ENCODE assay signal across 10 cellular contexts in genomic region chr15:41965441-41966413, GRCh38. TPM values are rescaled to one million over a fixed set of nuclear protein-coding genes. Genes with fewer than 3 reads are reported as not detected.
A peak's percentile ranks its signal among the peaks of the same experiment; 100 is the strongest.
DNase-seq lines count a peak whose midpoint lies in the region; ATAC-seq, FAIRE-seq and TF ChIP-seq lines count a peak whose summit lies in the region.
"Had no signal": no experiment of that assay in that cellular context is flagged by ENCODE, and none has a peak within 500 bp of the region (broad histone marks: within the 10 kb centered on the region; RNA-seq: fewer than 3 reads in every experiment).

No MANE protein-coding gene starts in this region.

- TF ChIP-seq EP300 in stomach (IDR thresholded peaks at IDR 0.05): no peak

- H2AFZ ChIP-seq in IMR-90 (replicated peaks; ENCODE audit: low read length, poor library complexity): no peak overlapping the region

- peaks cover 69% of the 10 kb centered on the region for H3K4me1 Mint-ChIP-seq in activated T-helper 1 cell treated with anti-CD3 and anti-CD28 coated beads, Interleukin-12 subunit alpha, Interleukin-12 subunit beta, Interleukin-2, Interleukin-4 antibody, amounts not matched to agents 30 ng/mL and 10 ng/mL and 1 ng/mL, durations not matched to agents 14 hours and 24 hours and 36 hours (ENCODE audit: low read depth)

- in situ Hi-C loops in IMR-90 (cut with MboI; ENCODE audit: low sequenced_read_pairs) (no loop called here), HAP-1 (cut with MboI; ENCODE audit: low sequenced_read_pairs) (no loop called here)

- BruUV-seq in IMR-90 (replicated peaks; lab: Mats Ljungman, UMichigan): no TSS peak

- H3K36me3 ChIP-seq in IMR-90 (ENCODE audit: control insufficient read depth, insufficient read depth, low read length): no peaks in the 10 kb centered on the region
- no peaks in the 10 kb centered on the region for H3K36me3 ChIP-seq in stomach
- H3K36me3 ChIP-seq in kidney (ENCODE audit: control insufficient read depth in 1 of 2, insufficient read depth in 2 of 2, low read length in 2 of 2): no peaks in the 10 kb centered on the region
- H3K36me3 ChIP-seq in HAP-1 (replicated peaks): no peaks in the 10 kb centered on the region

- no peak overlapping the region for H3K9ac ChIP-seq in IMR-90 (ENCODE audit: low read depth, low read length)
- no peak overlapping the region for H3K9ac ChIP-seq in kidney (ENCODE audit: low read length in 2 of 2)

- H3K27ac Mint-ChIP-seq in activated T-helper 1 cell treated with anti-CD3 and anti-CD28 coated beads, Interleukin-12 subunit alpha, Interleukin-12 subunit beta, Interleukin-2, Interleukin-4 antibody, amounts not matched to agents 30 ng/mL and 10 ng/mL and 1 ng/mL, durations not matched to agents 14 hours and 24 hours and 36 hours: peak overlapping the region; percentile 24

- TF ChIP-seq CTCF in IMR-90 (conservative IDR thresholded peaks at IDR 0.05; ENCODE audit: low read depth, low read length): no peak
- TF ChIP-seq CTCF in stomach (IDR thresholded peaks at IDR 0.05): no peak
- TF ChIP-seq CTCF in kidney (IDR thresholded peaks at IDR 0.05; ENCODE audit: borderline replicate concordance, extremely low read depth, insufficient read depth): no peak

- H4K20me1 ChIP-seq in IMR-90 (ENCODE audit: insufficient read depth, low read length): peaks cover 3% of the 10 kb centered on the region; the same call in 1 of the 2 replicates

- H3K4me2 ChIP-seq in IMR-90 (ENCODE audit: low read depth, low read length): peak overlapping the region; percentile 7; the same call in 1 of the 2 replicates

- no peak overlapping the region for H2BK20ac ChIP-seq in IMR-90 (ENCODE audit: low read depth, low read length)

- no peak overlapping the region; the same call in 1 of the 2 replicates for H2BK120ac ChIP-seq in IMR-90 (ENCODE audit: low read depth, low read length)

- dilution Hi-C loops in IMR-90 (cut with HindIII; ENCODE audit: low sequenced_read_pairs, unreplicated experiment): no loop called here

- H3K9me3 Mint-ChIP-seq in activated T-helper 1 cell treated with anti-CD3 and anti-CD28 coated beads, Interleukin-12 subunit alpha, Interleukin-12 subunit beta, Interleukin-2, Interleukin-4 antibody, amounts not matched to agents 30 ng/mL and 10 ng/mL and 1 ng/mL, durations not matched to agents 14 hours and 24 hours and 36 hours: no peaks in the 10 kb centered on the region

- POLR2A ChIA-PET in IMR-90 (lab: Charles Lee; ENCODE audit: unreplicated experiment): interaction anchor here (0.5 kb wide), 1 partner anchor 129 kb away, joined by 4 read pairs; no protein-coding TSS in a partner anchor

- FAIRE-seq in kidney (lab: Jason Lieb, UNC): no peak

- H3K4me3 Mint-ChIP-seq in activated T-helper 1 cell treated with anti-CD3 and anti-CD28 coated beads, Interleukin-12 subunit alpha, Interleukin-12 subunit beta, Interleukin-2, Interleukin-4 antibody, amounts not matched to agents 30 ng/mL and 10 ng/mL and 1 ng/mL, durations not matched to agents 14 hours and 24 hours and 36 hours: no peak overlapping the region

- H3K23ac ChIP-seq in IMR-90 (ENCODE audit: low read depth, low read length): 0 out of 2 replicates have a peak overlapping the region, but pooled peaks have one; percentile 24

- no peak overlapping the region for H3K4me3 ChIP-seq in IMR-90 (ENCODE audit: insufficient read depth, low read depth, low read length)
- H3K4me3 ChIP-seq in right cardiac atrium (ENCODE audit: low read length): no peak overlapping the region
- no peak overlapping the region for H3K4me3 ChIP-seq in stomach
- no peak overlapping the region for H3K4me3 ChIP-seq in kidney (ENCODE audit: low read length in 2 of 2)
- H3K4me3 ChIP-seq in HAP-1: no peak overlapping the region

- peak overlapping the region; percentile 57 for H2AK9ac ChIP-seq in IMR-90 (replicated peaks; ENCODE audit: low read depth, low read length, poor library complexity)

- H4K5ac ChIP-seq in IMR-90 (ENCODE audit: low read depth, low read length): no peak overlapping the region

- no CpG with 5 or more reads among the region's 15 CpGs for WGBS in IMR-90 (ENCODE audit: extremely low coverage in 2 of 2, insufficient read length in 1 of 2), 2 experiments
- 58% methylated on average over 15 of the region's 15 CpGs for WGBS in right cardiac atrium
- WGBS in stomach, 5 donors: 73 to 91% (median 80%) methylated on average over 14 to 15 of the region's 15 CpGs

- H3K9me1 ChIP-seq in IMR-90 (ENCODE audit: insufficient read depth, low read length): peaks cover 15% of the 10 kb centered on the region

- H3K9me3 ChIP-seq in IMR-90 (ENCODE audit: control insufficient read depth, insufficient read depth, low read length) (no peaks in the 10 kb centered on the region), right cardiac atrium (ENCODE audit: control insufficient read depth, low read length) (no peaks in the 10 kb centered on the region), stomach (no peaks in the 10 kb centered on the region), kidney (ENCODE audit: control insufficient read depth in 1 of 2, low read length in 2 of 2) (no peaks in the 10 kb centered on the region), HAP-1 (no peaks in the 10 kb centered on the region)

- no peaks in the 10 kb centered on the region for H3K27me3 ChIP-seq in IMR-90 (ENCODE audit: control insufficient read depth, insufficient read depth, low read length)
- H3K27me3 ChIP-seq in right cardiac atrium (ENCODE audit: control insufficient read depth, insufficient read depth): no peaks in the 10 kb centered on the region
- no peaks in the 10 kb centered on the region for H3K27me3 ChIP-seq in stomach
- no peaks in the 10 kb centered on the region for H3K27me3 ChIP-seq in HAP-1 (ENCODE audit: low read depth)

- DNase-seq in IMR-90: peak; percentile 41
- no peak for DNase-seq in activated T-helper 1 cell treated with anti-CD3 and anti-CD28 coated beads, Interleukin-12 subunit alpha, Interleukin-12 subunit beta, Interleukin-2, Interleukin-4 antibody, amounts not matched to agents 30 ng/mL and 10 ng/mL and 1 ng/mL, durations not matched to agents 14 hours and 24 hours and 36 hours (ENCODE audit: low spot score)
- peak; percentile 43 to 77 (median 77) for DNase-seq in right cardiac atrium
- DNase-seq in stomach: peak; percentile 23
- no peak for DNase-seq in mucosa of gallbladder (ENCODE audit: low spot score)
- DNase-seq in kidney: no peak
- DNase-seq in HAP-1 (ENCODE audit: low spot score in 2 of 2): no peak
- DNase-seq: activated CD4-positive, alpha-beta T cell treated with anti-CD3 and anti-CD28 coated beads for 1 hour; SHP77 had no signal

- ATAC-seq in IMR-90 (ENCODE audit: low read depth) (no peak; the same call in 1 of the 2 replicates), right cardiac atrium (peak; percentile 46 to 77)

- H2BK5ac ChIP-seq in IMR-90 (ENCODE audit: low read depth, low read length, poor library complexity, severe bottlenecking): no peak overlapping the region

- peak overlapping the region; percentile 84; the same call in 1 of the 2 replicates for H2AK5ac ChIP-seq in IMR-90 (ENCODE audit: low read depth, low read length)

- peaks cover 29% of the 10 kb centered on the region for H3K36me3 Mint-ChIP-seq in activated T-helper 1 cell treated with anti-CD3 and anti-CD28 coated beads, Interleukin-12 subunit alpha, Interleukin-12 subunit beta, Interleukin-2, Interleukin-4 antibody, amounts not matched to agents 30 ng/mL and 10 ng/mL and 1 ng/mL, durations not matched to agents 14 hours and 24 hours and 36 hours (ENCODE audit: low read depth)

- H3K79me1 ChIP-seq in IMR-90 (ENCODE audit: low read depth in 1 of 2, low read length in 2 of 2): peaks cover 40 to 65% of the 10 kb centered on the region in 2 experiments

- H3K27ac ChIP-seq in IMR-90 (ENCODE audit: insufficient read depth, low read length): no peak overlapping the region
- peak overlapping the region; percentile 64 for H3K27ac ChIP-seq in right cardiac atrium (ENCODE audit: low read length)
- H3K27ac ChIP-seq in stomach: peak overlapping the region in 3 of 5 donors; percentile 69 to 93 (median 71)
- H3K27ac ChIP-seq in kidney (ENCODE audit: low read depth in 2 of 2, low read length in 2 of 2): no peak overlapping the region

- H2BK15ac ChIP-seq in IMR-90 (ENCODE audit: low read depth, low read length): no peak overlapping the region

- no peak overlapping the region for H3K56ac ChIP-seq in IMR-90 (ENCODE audit: extremely low read depth, insufficient read depth, low read length)

- no peak overlapping the region for H4K8ac ChIP-seq in IMR-90 (ENCODE audit: low read depth in 2 of 2, low read length in 2 of 2)

- H4K91ac ChIP-seq in IMR-90 (ENCODE audit: insufficient read depth, low read depth, low read length): 0 out of 2 replicates have a peak overlapping the region, but pooled peaks have one; percentile 34

- CTCF ChIA-PET in IMR-90 (lab: Yijun Ruan, JAX): no interaction called here

- TF ChIP-seq POLR2A in IMR-90 (IDR thresholded peaks at IDR 0.05; ENCODE audit: low read depth, low read length) (no peak), stomach (IDR thresholded peaks at IDR 0.05) (no peak)

- no peaks in the 10 kb centered on the region for H3K27me3 Mint-ChIP-seq in activated T-helper 1 cell treated with anti-CD3 and anti-CD28 coated beads, Interleukin-12 subunit alpha, Interleukin-12 subunit beta, Interleukin-2, Interleukin-4 antibody, amounts not matched to agents 30 ng/mL and 10 ng/mL and 1 ng/mL, durations not matched to agents 14 hours and 24 hours and 36 hours (ENCODE audit: insufficient read depth)

- intact Hi-C loops in IMR-90 (cut with micrococcal nuclease): no loop called here
- intact Hi-C loops in activated T-helper 1 cell treated with anti-CD3 and anti-CD28 coated beads, Interleukin-12 subunit alpha, Interleukin-12 subunit beta, Interleukin-2, Interleukin-4 antibody, amounts not matched to agents 30 ng/mL and 10 ng/mL and 1 ng/mL, durations not matched to agents 14 hours and 24 hours and 36 hours (cut with micrococcal nuclease): no loop called here
- intact Hi-C loops in right cardiac atrium (cut with DNase I): no loop called here
- intact Hi-C loops in stomach (cut with DNase I; ENCODE audit: low total_unique reads): no loop called here
- intact Hi-C loops in kidney (cut with DNase I): no loop called here

- H3K14ac ChIP-seq in IMR-90 (replicated peaks; ENCODE audit: low read depth, low read length): peak overlapping the region; percentile 35; the same call in 1 of the 2 replicates

- peak overlapping the region; percentile 55; the same call in 1 of the 2 replicates for H3K4ac ChIP-seq in IMR-90 (ENCODE audit: low read depth, low read length)

- TF ChIP-seq RAD21 in IMR-90 (IDR thresholded peaks at IDR 0.05; ENCODE audit: low read length): no peak

- H3K4me1 ChIP-seq in IMR-90 (ENCODE audit: control insufficient read depth, insufficient read depth, low read length) (peaks cover 13% of the 10 kb centered on the region), right cardiac atrium (ENCODE audit: control insufficient read depth, insufficient read depth, low read length) (peaks cover 21% of the 10 kb centered on the region), stomach (peaks cover 25 to 73% (median 52%) of the 10 kb centered on the region in 4 donors), kidney (ENCODE audit: control insufficient read depth in 1 of 2, insufficient read depth in 1 of 2, low read depth in 1 of 2, low read length in 2 of 2) (peaks cover 0 to 25% of the 10 kb centered on the region in 2 donors), HAP-1 (no peaks in the 10 kb centered on the region)

- no peak overlapping the region for H3K18ac ChIP-seq in IMR-90 (ENCODE audit: low read depth, low read length)

RNA-seq across cellular contexts. Expression of gene EHD4, which starts 6.6 kb away (rescaled TPM):
- total RNA-seq in IMR-90 (2012; rRNA removed): 26.4 and 29.0 TPM in 2 replicates
- polyA plus RNA-seq in IMR-90 (2012; rRNA removed): 21.0 and 21.1 TPM in 2 replicates
- 13.2 and 20.3 TPM in 2 replicates for polyA plus RNA-seq in IMR-90 (2012; cell fraction: cytosol; rRNA removed)
- polyA plus RNA-seq in IMR-90 (2012; cell fraction: nucleus; rRNA removed; ENCODE audit: low replicate concordance): 10.2 and 11.2 TPM in 2 replicates
- 29.5 and 30.1 TPM in 2 replicates for total RNA-seq in activated T-helper 1 cell treated with anti-CD3 and anti-CD28 coated beads, Interleukin-12 subunit alpha, Interleukin-12 subunit beta, Interleukin-2, Interleukin-4 antibody, amounts not matched to agents 30 ng/mL and 10 ng/mL and 1 ng/mL, durations not matched to agents 14 hours and 24 hours and 36 hours
- total RNA-seq in right cardiac atrium: 10 to 100 TPM; 31.7 to 37.4 (median 35.3) TPM
- 26.3 TPM for polyA plus RNA-seq in right cardiac atrium
- total RNA-seq in stomach: 10 to 100 TPM in 4 of 5 donors, 1 to 10 TPM in 1; 9.4 to 86.4 (median 23.1) TPM
- 10 to 100 TPM in 1 of 3 donors, 1 to 10 TPM in 2; 5.8 to 12.1 (median 9.8) TPM for polyA plus RNA-seq in stomach
- 39.7 TPM for total RNA-seq in mucosa of gallbladder
- 38.5 TPM for total RNA-seq in kidney
- 15.7 TPM for polyA plus RNA-seq in kidney (ENCODE audit: insufficient read depth, low read depth, low replicate concordance)

RNA-seq across cellular contexts. Expression of gene PLA2G4E, which starts 55.1 kb away (rescaled TPM):
- total RNA-seq in IMR-90 (2012; rRNA removed): not detected in 2 replicates
- polyA plus RNA-seq in IMR-90 (2012; rRNA removed): not detected in 2 replicates
- not detected in 2 replicates for polyA plus RNA-seq in IMR-90 (2012; cell fraction: cytosol; rRNA removed)
- not detected in 2 replicates for polyA plus RNA-seq in IMR-90 (2012; cell fraction: nucleus; rRNA removed; ENCODE audit: low replicate concordance)
- not detected in 2 replicates for total RNA-seq in activated T-helper 1 cell treated with anti-CD3 and anti-CD28 coated beads, Interleukin-12 subunit alpha, Interleukin-12 subunit beta, Interleukin-2, Interleukin-4 antibody, amounts not matched to agents 30 ng/mL and 10 ng/mL and 1 ng/mL, durations not matched to agents 14 hours and 24 hours and 36 hours
- under 1 TPM; 0.06 to 0.26 (median 0.13) TPM for total RNA-seq in right cardiac atrium
- polyA plus RNA-seq in right cardiac atrium: 0.07 TPM
- not detected for total RNA-seq in stomach
- under 1 TPM in 1 of 3 donors, not detected in 2; 0.78 TPM for polyA plus RNA-seq in stomach
- 0.09 TPM for total RNA-seq in mucosa of gallbladder
- not detected for total RNA-seq in kidney
- not detected for polyA plus RNA-seq in kidney (ENCODE audit: insufficient read depth, low read depth, low replicate concordance)
- polyA plus RNA-seq: neural cell had no signal

Comparison
In these comparisons a context has a peak if more than half of its experiments do, and no peak if none do; other contexts are left out.
1. DNase-seq: peak in IMR-90 (single experiment), right cardiac atrium (3 of 3) and stomach (single experiment); none in activated T-helper 1 cell treated with anti-CD3 and anti-CD28 coated beads, Interleukin-12 subunit alpha, Interleukin-12 subunit beta, Interleukin-2, Interleukin-4 antibody, amounts not matched to agents 30 ng/mL and 10 ng/mL and 1 ng/mL, durations not matched to agents 14 hours and 24 hours and 36 hours (single experiment), mucosa of gallbladder (single experiment), kidney (single experiment) and HAP-1 (0 of 2).
2. H3K27ac ChIP-seq: peak in right cardiac atrium (single experiment) and stomach (3 of 5); none in IMR-90 (single experiment) and kidney (0 of 2).